ENCODE assay signal across 15 cellular contexts in the genomic region with DNA sequence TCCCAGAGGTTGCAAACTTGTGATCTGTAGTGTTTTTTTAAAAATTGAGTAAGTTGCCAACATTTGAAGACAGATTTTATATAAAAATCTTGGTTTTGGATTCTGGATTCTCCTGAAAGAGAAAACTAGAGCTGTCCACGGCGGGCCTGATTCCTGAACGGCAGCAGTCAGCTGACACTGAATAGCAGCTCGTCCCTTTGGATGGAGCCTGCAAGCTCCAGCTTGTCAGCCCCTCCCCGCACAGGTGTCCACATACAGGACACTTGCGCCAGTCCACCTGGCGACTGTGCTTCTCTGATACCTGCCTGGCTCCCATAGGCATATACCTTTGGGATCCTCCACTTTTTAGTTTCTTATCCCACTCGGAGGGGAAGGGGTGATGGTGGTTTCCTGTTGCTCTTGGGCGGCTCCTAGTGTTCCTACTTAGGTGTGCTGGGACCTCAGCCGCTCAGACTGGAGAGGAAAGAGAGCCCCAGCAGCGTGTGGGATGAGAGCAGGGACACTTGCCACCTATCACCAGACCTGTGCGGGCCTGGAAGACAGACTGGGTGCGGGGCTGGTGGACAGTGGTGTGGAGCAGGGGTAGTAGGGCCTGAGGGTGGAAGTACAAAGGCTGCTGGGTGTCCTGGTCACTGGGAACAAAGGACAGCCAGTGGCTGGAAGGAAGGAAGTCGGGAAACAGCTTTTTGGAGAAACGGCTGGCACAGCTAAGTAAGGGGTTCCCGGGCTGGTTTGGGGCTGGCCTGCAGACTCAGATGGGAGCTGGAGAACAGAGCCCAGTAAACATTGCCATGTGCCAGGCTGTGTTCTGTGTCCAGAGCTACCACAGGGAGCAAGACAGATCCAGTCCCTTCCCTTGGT. TPM values are rescaled to one million over a fixed set of nuclear protein-coding genes. Genes with fewer than 3 reads are reported as not detected.
A peak's percentile ranks its signal among the peaks of the same experiment; 100 is the strongest.
DNase-seq lines count a peak whose midpoint lies in the region; ATAC-seq and TF ChIP-seq lines count a peak whose summit lies in the region.
"Had no signal": no experiment of that assay in that cellular context is flagged by ENCODE, and none has a peak within 500 bp of the region (broad histone marks: within the 10 kb centered on the region; RNA-seq: fewer than 3 reads in every experiment).

No MANE protein-coding gene starts in this region.

- no peak overlapping the region for H3K4me3 ChIP-seq in astrocyte of the cerebellum (ENCODE audit: low read depth, low read length)

- intact Hi-C loops in left ventricle myocardium superior (cut with micrococcal nuclease), result no loop called here

- H3K27ac Mint-ChIP-seq in activated naive CD4-positive, alpha-beta T cell treated with anti-CD3 and anti-CD28 coated beads, Interleukin-2, amount 10 ng/mL, durations not matched to agents 7 days and 5 days, result peak overlapping the region; percentile 80
- peak overlapping the region; percentile 25 for H3K27ac Mint-ChIP-seq in type B pancreatic cell
- H3K27ac Mint-ChIP-seq: memory B cell had no signal

- H3K4me3 Mint-ChIP-seq in activated naive CD4-positive, alpha-beta T cell treated with anti-CD3 and anti-CD28 coated beads, Interleukin-2, amount 10 ng/mL, durations not matched to agents 7 days and 5 days, result no peak overlapping the region
- no peak overlapping the region for H3K4me3 Mint-ChIP-seq in type B pancreatic cell
- H3K4me3 Mint-ChIP-seq: memory B cell had no signal

- no peak for DNase-seq in activated naive CD4-positive, alpha-beta T cell treated with anti-CD3 and anti-CD28 coated beads, Interleukin-2, amount 10 ng/mL, durations not matched to agents 7 days and 5 days
- DNase-seq in activated naive CD4-positive, alpha-beta T cell treated with Interleukin-2 at 50 U/mL for 16 hours, result no peak
- DNase-seq in astrocyte of the cerebellum (ENCODE audit: low read depth), result no peak
- DNase-seq in left ventricle myocardium superior, result no peak
- no peak for DNase-seq in type B pancreatic cell (ENCODE audit: extremely low spot score, unreplicated experiment)
- DNase-seq in stimulated activated CD4-positive, alpha-beta T cell treated with anti-CD3 and anti-CD28 coated beads, Interleukin-15, amount 100 ng/mL, for 24 hours, result no peak
- no peak for DNase-seq in effector CD4-positive, alpha-beta T cell
- DNase-seq: activated CD8-positive, alpha-beta memory T cell treated with anti-CD3 and anti-CD28 coated beads, Interleukin-2, amount 50 U/mL, for 4 hours; NCI-H524 treated with DMSO at 0.1 percent for 48 hours; T-helper 1 cell had no signal

- TF ChIP-seq CTCF in astrocyte of the cerebellum (IDR thresholded peaks at IDR 0.05; ENCODE audit: low read depth, low read length, missing control alignments) (peak; percentile 34), type B pancreatic cell (conservative IDR thresholded peaks at IDR 0.05) (no peak)

- peaks cover 47% of the 10 kb centered on the region for H3K36me3 Mint-ChIP-seq in activated naive CD4-positive, alpha-beta T cell treated with anti-CD3 and anti-CD28 coated beads, Interleukin-2, amount 10 ng/mL, durations not matched to agents 7 days and 5 days
- H3K36me3 Mint-ChIP-seq in type B pancreatic cell, result peaks cover 33% of the 10 kb centered on the region

- CTCF ChIA-PET in activated naive CD4-positive, alpha-beta T cell treated with anti-CD3 and anti-CD28 coated beads, Interleukin-2, amount 10 ng/mL, durations not matched to agents 7 days and 5 days (lab: Charles Lee), result interaction anchor here (0.6 kb wide), 1 partner anchor 11 kb away, joined by 3 read pairs; no protein-coding TSS in a partner anchor

- in situ Hi-C loops in astrocyte of the cerebellum (cut with HindIII; ENCODE audit: low sequenced_read_pairs), result no loop called here

- H3K27me3 Mint-ChIP-seq in activated naive CD4-positive, alpha-beta T cell treated with anti-CD3 and anti-CD28 coated beads, Interleukin-2, amount 10 ng/mL, durations not matched to agents 7 days and 5 days, result no peaks in the 10 kb centered on the region
- no peaks in the 10 kb centered on the region for H3K27me3 Mint-ChIP-seq in type B pancreatic cell
- H3K27me3 Mint-ChIP-seq: IgD-negative memory B cell, memory B cell had no signal

- H3K9me3 Mint-ChIP-seq in activated naive CD4-positive, alpha-beta T cell treated with anti-CD3 and anti-CD28 coated beads, Interleukin-2, amount 10 ng/mL, durations not matched to agents 7 days and 5 days, result no peaks in the 10 kb centered on the region
- peaks cover under 1% of the 10 kb centered on the region for H3K9me3 Mint-ChIP-seq in type B pancreatic cell
- H3K9me3 Mint-ChIP-seq: IgD-negative memory B cell, memory B cell had no signal

- ATAC-seq in left ventricle myocardium superior (peak; percentile 57), HG03432 (IDR thresholded peaks at IDR 0.05; ENCODE audit: unreplicated experiment) (no peak)

- no peaks in the 10 kb centered on the region for H3K4me1 Mint-ChIP-seq in activated naive CD4-positive, alpha-beta T cell treated with anti-CD3 and anti-CD28 coated beads, Interleukin-2, amount 10 ng/mL, durations not matched to agents 7 days and 5 days
- H3K4me1 Mint-ChIP-seq in type B pancreatic cell (ENCODE audit: unreplicated experiment), result peaks cover 10% of the 10 kb centered on the region
- H3K4me1 Mint-ChIP-seq: IgD-negative memory B cell, memory B cell had no signal

RNA-seq across cellular contexts. Expression of gene GHRH, which starts 18.3 kb away (rescaled TPM):
- total RNA-seq in left ventricle myocardium superior, result not detected
- 0.77 and 3.9 TPM in 2 replicates for total RNA-seq in type B pancreatic cell (ENCODE audit: low replicate concordance)
- total RNA-seq: renal cortical epithelial cell, urinary bladder had no signal

RNA-seq across cellular contexts. Expression of gene MANBAL, which starts 46.1 kb away (rescaled TPM):
- total RNA-seq in left ventricle myocardium superior (16.6 TPM), type B pancreatic cell (ENCODE audit: low replicate concordance) (35.5 and 40.4 TPM in 2 replicates)
